ENCODE assay signal across 22 cellular contexts in the genomic region with DNA sequence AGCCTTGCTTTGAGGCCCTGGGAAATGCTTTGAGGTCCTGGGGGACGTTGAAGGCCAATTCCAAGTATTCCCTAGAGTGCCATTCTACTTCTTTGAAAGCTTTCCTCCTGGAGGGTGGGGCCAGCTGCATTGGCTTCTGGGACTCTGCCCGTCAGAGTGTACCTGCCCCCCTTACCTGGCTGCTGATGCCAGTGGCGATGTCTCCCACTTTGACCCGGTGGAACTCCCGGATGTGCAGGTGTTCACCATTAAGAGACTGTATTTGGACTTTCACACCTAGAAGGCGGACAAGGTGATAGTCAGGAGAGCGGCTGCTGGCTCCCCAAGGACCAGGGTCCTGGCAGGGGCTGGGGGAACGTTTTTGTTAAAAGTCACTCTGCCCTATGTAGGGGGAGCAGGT. TPM values are rescaled to one million over a fixed set of nuclear protein-coding genes. Genes with fewer than 3 reads are reported as not detected.
DNase-seq lines count a peak whose midpoint lies in the region; ATAC-seq, FAIRE-seq and TF ChIP-seq lines count a peak whose summit lies in the region.
"Had no signal": no experiment of that assay in that cellular context is flagged by ENCODE, and none has a peak within 500 bp of the region (broad histone marks: within the 10 kb centered on the region; RNA-seq: fewer than 3 reads in every experiment).

No MANE protein-coding gene starts in this region.

- H3K9me3 Mint-ChIP-seq in stimulated activated memory B cell treated with anti-CD40 and anti-IgM and Interleukin-4, amounts not matched to agents 10 μg/mL and 1 μg/mL and 100 μg/mL, for 72 hours = no peaks in the 10 kb centered on the region
- no peaks in the 10 kb centered on the region for H3K9me3 Mint-ChIP-seq in effector memory CD8-positive, alpha-beta T cell

- H3K4me1 Mint-ChIP-seq in stimulated activated memory B cell treated with anti-CD40 and anti-IgM and Interleukin-4, amounts not matched to agents 10 μg/mL and 1 μg/mL and 100 μg/mL, for 72 hours = peaks cover 40% of the 10 kb centered on the region
- H3K4me1 Mint-ChIP-seq in effector memory CD8-positive, alpha-beta T cell (ENCODE audit: low read depth in 2 of 2) = peaks cover 0 to 13% of the 10 kb centered on the region in 2 donors

- H3K4me3 ChIP-seq in Panc1 (ENCODE audit: low read depth in 2 of 2, low read length in 2 of 2) (no peak overlapping the region), kidney (ENCODE audit: low read length in 2 of 2) (no peak overlapping the region)
- H3K4me3 ChIP-seq: HAP-1, PC-9, SJSA1 had no signal

- H3K27me3 ChIP-seq in Panc1 (ENCODE audit: control insufficient read depth, insufficient read depth, low read length) = no peaks in the 10 kb centered on the region
- H3K27me3 ChIP-seq: SJSA1 had no signal

- POLR2A ChIA-PET in Panc1 (lab: Charles Lee) = interaction anchor here (0.6 kb wide), 1 partner anchor 10 kb away, joined by 6 read pairs; no protein-coding TSS in a partner anchor

- peaks cover 50% of the 10 kb centered on the region for H3K36me3 Mint-ChIP-seq in stimulated activated memory B cell treated with anti-CD40 and anti-IgM and Interleukin-4, amounts not matched to agents 10 μg/mL and 1 μg/mL and 100 μg/mL, for 72 hours
- peaks cover 46% of the 10 kb centered on the region for H3K36me3 Mint-ChIP-seq in effector memory CD8-positive, alpha-beta T cell (ENCODE audit: insufficient read depth)

- peak overlapping the region; percentile 41 for H3K4me3 Mint-ChIP-seq in stimulated activated memory B cell treated with anti-CD40 and anti-IgM and Interleukin-4, amounts not matched to agents 10 μg/mL and 1 μg/mL and 100 μg/mL, for 72 hours
- H3K4me3 Mint-ChIP-seq in effector memory CD8-positive, alpha-beta T cell = no peak overlapping the region

- TF ChIP-seq CTCF in Panc1 (IDR thresholded peaks at IDR 0.05) (no peak), kidney (IDR thresholded peaks at IDR 0.05; ENCODE audit: borderline replicate concordance, extremely low read depth, insufficient read depth) (no peak), omental fat pad (IDR thresholded peaks at IDR 0.05) (no peak)

- CTCF ChIA-PET in Panc1 (lab: Charles Lee) = no interaction called here

- H3K36me3 ChIP-seq in Panc1 (ENCODE audit: control insufficient read depth, insufficient read depth, low read length) (peaks cover 10% of the 10 kb centered on the region), kidney (ENCODE audit: control insufficient read depth in 1 of 2, insufficient read depth in 2 of 2, low read length in 2 of 2) (peaks cover 34 to 51% of the 10 kb centered on the region in 2 donors)

- peak overlapping the region; percentile 24 for H3K27ac Mint-ChIP-seq in stimulated activated memory B cell treated with anti-CD40 and anti-IgM and Interleukin-4, amounts not matched to agents 10 μg/mL and 1 μg/mL and 100 μg/mL, for 72 hours
- peak overlapping the region in 1 of 2 donors; percentile 56 for H3K27ac Mint-ChIP-seq in effector memory CD8-positive, alpha-beta T cell

- ATAC-seq in Panc1 = no peak
- no peak for ATAC-seq in stimulated activated memory B cell treated with anti-CD40 and anti-IgM and Interleukin-4, amounts not matched to agents 10 μg/mL and 1 μg/mL and 100 μg/mL, for 72 hours
- ATAC-seq in effector memory CD8-positive, alpha-beta T cell (replicated peaks) = no peak
- ATAC-seq in omental fat pad (ENCODE audit: low FRiP score) = no peak

- no TSS peak for BruUV-seq in Panc1 (replicated peaks; lab: Mats Ljungman, UMichigan)

- H3K4me1 ChIP-seq in Panc1 (ENCODE audit: control insufficient read depth, insufficient read depth, low read length) (peaks cover 73% of the 10 kb centered on the region), kidney (ENCODE audit: control insufficient read depth in 1 of 2, insufficient read depth in 1 of 2, low read depth in 1 of 2, low read length in 2 of 2) (peaks cover 0 to 12% of the 10 kb centered on the region in 2 donors)
- H3K4me1 ChIP-seq: HAP-1 had no signal

- H3K9me3 ChIP-seq in Panc1 (ENCODE audit: control insufficient read depth, insufficient read depth, low read depth, low read length) (no peaks in the 10 kb centered on the region), kidney (ENCODE audit: control insufficient read depth in 1 of 2, low read length in 2 of 2) (no peaks in the 10 kb centered on the region)
- H3K9me3 ChIP-seq: HAP-1, SJSA1 had no signal

- H3K27ac ChIP-seq in Panc1 (ENCODE audit: low read length) = peak overlapping the region; percentile 21; the same call in 1 of the 2 replicates
- H3K27ac ChIP-seq in kidney (ENCODE audit: low read depth in 2 of 2, low read length in 2 of 2) = no peak overlapping the region
- H3K27ac ChIP-seq: C4-2B, HL-60, KMS-11, PC-9, SJSA1 had no signal

- no peak overlapping the region for H3K9ac ChIP-seq in kidney (ENCODE audit: low read length in 2 of 2)
- H3K9ac ChIP-seq: KMS-11 had no signal

- FAIRE-seq in kidney (lab: Jason Lieb, UNC) = no peak

- intact Hi-C loops in Panc1 (cut with micrococcal nuclease; ENCODE audit: unreplicated experiment) (no loop called here), kidney (cut with DNase I) (no loop called here)

- in situ Hi-C loops in Panc1 (cut with HindIII; ENCODE audit: low pct_unique_long_range_greater_than_20kb, low sequenced_read_pairs) = no loop called here

- H3K27me3 Mint-ChIP-seq in stimulated activated memory B cell treated with anti-CD40 and anti-IgM and Interleukin-4, amounts not matched to agents 10 μg/mL and 1 μg/mL and 100 μg/mL, for 72 hours = no peaks in the 10 kb centered on the region
- no peaks in the 10 kb centered on the region for H3K27me3 Mint-ChIP-seq in effector memory CD8-positive, alpha-beta T cell

- DNase-seq in NCI-H1436 (lab: John Stamatoyannopoulos, UW) (peak; percentile 67), Panc1 (ENCODE audit: low read depth, low spot score) (no peak), kidney (peak; percentile 42), retina (no peak), omental fat pad (ENCODE audit: low spot score) (no peak)
- DNase-seq in effector memory CD8-positive, alpha-beta T cell = no peak
- DNase-seq: ACHN, DMS 273 treated with DMSO at 0.1 percent for 48 hours, DND-41, NCI-H1930, NCI-H226, NCI-H524 treated with DMSO at 0.1 percent for 48 hours, PC-9 had no signal

RNA-seq across cellular contexts. Expression of gene SPATA32, which starts 3.1 kb away (rescaled TPM):
- total RNA-seq in Panc1 (2021; ENCODE audit: unreplicated experiment) (0.26 TPM), kidney (not detected), omental fat pad (under 1 TPM in 1 of 4 donors, not detected in 3; 0.65 TPM)
- 0.17 TPM for polyA plus RNA-seq in Panc1 (2012; ENCODE audit: insufficient read length)
- polyA plus RNA-seq in kidney (ENCODE audit: insufficient read depth, low read depth, low replicate concordance) = not detected
- total RNA-seq: G401, HT1080, M059J, SJSA1 had no signal

RNA-seq across cellular contexts. Expression of gene FMNL1, which starts 43.3 kb away (rescaled TPM):
- total RNA-seq in Panc1 (2021; ENCODE audit: unreplicated experiment) (20.0 TPM), kidney (32.9 TPM), omental fat pad (10 to 100 TPM; 19.7 to 56.4 (median 38.8) TPM)
- 23.8 TPM for polyA plus RNA-seq in Panc1 (2012; ENCODE audit: insufficient read length)
- polyA plus RNA-seq in kidney (ENCODE audit: insufficient read depth, low read depth, low replicate concordance) = 2.3 TPM
- total RNA-seq: SJSA1 had no signal

RNA-seq across cellular contexts. Expression of gene MAP3K14, which starts 51.8 kb away (rescaled TPM):
- 80.8 TPM for total RNA-seq in Panc1 (2021; ENCODE audit: unreplicated experiment)
- 60.3 TPM for polyA plus RNA-seq in Panc1 (2012; ENCODE audit: insufficient read length)
- 24.5 TPM for total RNA-seq in kidney
- polyA plus RNA-seq in kidney (ENCODE audit: insufficient read depth, low read depth, low replicate concordance) = 7.6 TPM
- total RNA-seq in omental fat pad = 10 to 100 TPM in 2 of 4 donors, 1 to 10 TPM in 2; 5.4 to 15.9 (median 12.6) TPM

Comparison
In these comparisons a context has a peak if more than half of its experiments do, and no peak if none do; other contexts are left out.
1. DNase-seq: peak in NCI-H1436 (single experiment) and kidney (single experiment); none in Panc1 (single experiment), retina (single experiment), effector memory CD8-positive, alpha-beta T cell (0 of 3) and omental fat pad (single experiment).